ENCODE assay signal across 18 cellular contexts in the genomic region with DNA sequence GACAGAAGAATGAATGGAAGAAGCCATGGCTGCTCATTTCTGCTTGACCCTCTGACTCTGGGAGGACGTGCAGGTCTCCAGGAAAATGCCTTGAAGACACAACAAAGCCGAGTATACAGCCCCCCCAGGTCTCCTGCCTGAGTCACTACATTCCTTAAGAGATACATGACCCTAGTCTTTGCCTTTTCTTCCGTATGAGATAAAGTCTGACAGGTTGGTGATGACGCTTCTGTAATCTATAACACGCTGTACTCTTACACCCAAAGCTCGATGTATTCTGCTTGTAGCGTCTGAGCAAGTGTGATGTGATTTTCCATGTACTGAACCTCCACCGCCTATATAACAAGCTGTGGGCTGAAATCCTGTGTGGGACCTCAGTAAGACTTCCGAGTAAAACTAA.
A peak's percentile ranks its signal among the peaks of the same experiment; 100 is the strongest.
DNase-seq lines count a peak whose midpoint lies in the region; ATAC-seq, FAIRE-seq and TF ChIP-seq lines count a peak whose summit lies in the region.
"Had no signal": no experiment of that assay in that cellular context is flagged by ENCODE, and none has a peak within 500 bp of the region (broad histone marks: within the 10 kb centered on the region; RNA-seq: fewer than 3 reads in every experiment).

No MANE protein-coding gene starts in this region.

- H2BK120ac ChIP-seq in H9 (ENCODE audit: low read depth, low read length, poor library complexity, severe bottlenecking) = no peak overlapping the region

- H4K5ac ChIP-seq in H9 (ENCODE audit: insufficient read length, low read depth, low read length) = no peak overlapping the region

- H3K4me1 ChIP-seq in DOHH2 (ENCODE audit: control insufficient read depth, low read length) (peaks cover 33% of the 10 kb centered on the region), H9 (ENCODE audit: insufficient read depth, low read length) (no peaks in the 10 kb centered on the region; the same call in 1 of the 2 replicates)

- H3K27me3 Mint-ChIP-seq in nephron progenitor cell (ENCODE audit: low read depth, poor library complexity) (peaks cover 6% of the 10 kb centered on the region), H9 (ENCODE audit: low read depth) (no peaks in the 10 kb centered on the region)
- H3K27me3 Mint-ChIP-seq: activated naive CD8-positive, alpha-beta T cell treated with anti-CD3 and anti-CD28 coated beads, Interleukin-2, amount 50 U/mL, for 24 hours; activated T-helper 17 cell treated with anti-CD3 and anti-CD28 coated beads, Interleukin-2, amount 50 U/mL, for 72 hours had no signal

- H3K23ac ChIP-seq in H9 (ENCODE audit: insufficient read length, low read depth, low read length) = no peak overlapping the region

- H2AFZ ChIP-seq in H9 (ENCODE audit: low read length) = no peak overlapping the region

- no peak overlapping the region for H3K9ac ChIP-seq in H9 (ENCODE audit: extremely low read depth, insufficient read length, low read length)
- H3K9ac ChIP-seq: KMS-11 had no signal

- FAIRE-seq in RCC 7860 (lab: Jason Lieb, UNC) = peak; percentile 42
- FAIRE-seq: colon, H54 had no signal

- no peak overlapping the region for H3K4ac ChIP-seq in H9 (ENCODE audit: low read depth, low read length)

- no peak overlapping the region for H4K8ac ChIP-seq in H9 (replicated peaks; ENCODE audit: insufficient read length, low read depth, low read length)

- DNase-seq in RCC 7860 (ENCODE audit: low spot score) (peak; percentile 83), caudate nucleus (lab: John Stamatoyannopoulos, UW) (peak in 2 of 61 donors; percentile 30 to 70), nephron progenitor cell (no peak), GM03348 (ENCODE audit: low spot score) (no peak), H9 (no peak)
- no peak for DNase-seq in activated naive CD4-positive, alpha-beta T cell (lab: John Stamatoyannopoulos, UW)
- DNase-seq: activated naive CD8-positive, alpha-beta T cell treated with anti-CD3 and anti-CD28 coated beads, Interleukin-2, amount 50 U/mL, for 24 hours; foreskin fibroblast; stimulated activated CD4-positive, alpha-beta T cell treated with anti-CD3 and anti-CD28 coated beads, Interleukin-4, amount 100 ng/mL, for 4 hours; stimulated activated CD8-positive, alpha-beta memory T cell treated with anti-CD3 and anti-CD28 coated beads, Interleukin-4, amount 100 ng/mL, for 48 hours; substantia nigra had no signal

- H2BK15ac ChIP-seq in H9 (ENCODE audit: low read depth, low read length) = no peak overlapping the region

- no peaks in the 10 kb centered on the region for H3F3A ChIP-seq in DOHH2 (ENCODE audit: control insufficient read depth, insufficient read depth)

- H3K4me3 ChIP-seq in DOHH2 (ENCODE audit: low read length) = peak overlapping the region; percentile 57; the same call in 1 of the 2 replicates
- H3K4me3 ChIP-seq: smooth muscle cell had no signal

- H3K18ac ChIP-seq in H9 (ENCODE audit: insufficient read length, low read depth, low read length) = no peak overlapping the region

- H3K14ac ChIP-seq in H9 (ENCODE audit: insufficient read depth, low read length) = no peak overlapping the region

- H3K27ac Mint-ChIP-seq in nephron progenitor cell = peak overlapping the region; percentile 78
- peak overlapping the region in 1 of 3 experiments; percentile 78; a peak in 2 of 7 replicates for H3K27ac Mint-ChIP-seq in H9
- H3K27ac Mint-ChIP-seq: activated naive CD8-positive, alpha-beta T cell treated with anti-CD3 and anti-CD28 coated beads, Interleukin-2, amount 50 U/mL, for 24 hours; activated T-helper 17 cell treated with anti-CD3 and anti-CD28 coated beads, Interleukin-2, amount 50 U/mL, for 72 hours had no signal

- H3K4me1 Mint-ChIP-seq in nephron progenitor cell = peaks cover 54% of the 10 kb centered on the region
- H3K4me1 Mint-ChIP-seq in H9 = peaks cover 15 to 17% of the 10 kb centered on the region in 2 experiments
- H3K4me1 Mint-ChIP-seq: activated naive CD8-positive, alpha-beta T cell treated with anti-CD3 and anti-CD28 coated beads, Interleukin-2, amount 50 U/mL, for 24 hours; activated T-helper 17 cell treated with anti-CD3 and anti-CD28 coated beads, Interleukin-2, amount 50 U/mL, for 72 hours had no signal

- H3K9me3 Mint-ChIP-seq in nephron progenitor cell (no peaks in the 10 kb centered on the region), H9 (no peaks in the 10 kb centered on the region)
- H3K9me3 Mint-ChIP-seq: activated naive CD8-positive, alpha-beta T cell treated with anti-CD3 and anti-CD28 coated beads, Interleukin-2, amount 50 U/mL, for 24 hours; activated T-helper 17 cell treated with anti-CD3 and anti-CD28 coated beads, Interleukin-2, amount 50 U/mL, for 72 hours had no signal

- no peak overlapping the region for H2BK20ac ChIP-seq in H9 (ENCODE audit: low read depth, low read length, poor library complexity, severe bottlenecking)

- H3K56ac ChIP-seq in H9 (ENCODE audit: insufficient read length, low read depth, low read length) = no peak overlapping the region

- H3K79me2 ChIP-seq in DOHH2 (ENCODE audit: control insufficient read depth, low read length) = no peaks in the 10 kb centered on the region
- H3K79me2 ChIP-seq in H9 (ENCODE audit: insufficient read depth, low read length) = no peaks in the 10 kb centered on the region

- no peak overlapping the region for H2BK12ac ChIP-seq in H9 (ENCODE audit: insufficient read length, low read depth, low read length)

- ATAC-seq in HG03095 (IDR thresholded peaks at IDR 0.05; ENCODE audit: unreplicated experiment) = no peak
- ATAC-seq: activated naive CD8-positive, alpha-beta T cell treated with anti-CD3 and anti-CD28 coated beads, Interleukin-2, amount 50 U/mL, for 24 hours; activated T-helper 17 cell treated with anti-CD3 and anti-CD28 coated beads, Interleukin-2, amount 50 U/mL, for 72 hours had no signal

- H2AK5ac ChIP-seq in H9 (ENCODE audit: insufficient read length, low read length) = no peak overlapping the region

- H3K9me3 ChIP-seq in DOHH2 (ENCODE audit: control insufficient read depth, insufficient read depth, low read length) (no peaks in the 10 kb centered on the region), H9 (ENCODE audit: control insufficient read depth, low read depth, low read length) (no peaks in the 10 kb centered on the region)

- H2BK5ac ChIP-seq in H9 (ENCODE audit: insufficient read length, low read length) = no peak overlapping the region

- no peaks in the 10 kb centered on the region for H3K9me2 ChIP-seq in DOHH2 (replicated peaks; ENCODE audit: control insufficient read depth, low read length)

- H3K4me3 Mint-ChIP-seq in nephron progenitor cell (no peak overlapping the region), H9 (no peak overlapping the region)
- H3K4me3 Mint-ChIP-seq: activated naive CD8-positive, alpha-beta T cell treated with anti-CD3 and anti-CD28 coated beads, Interleukin-2, amount 50 U/mL, for 24 hours; activated T-helper 17 cell treated with anti-CD3 and anti-CD28 coated beads, Interleukin-2, amount 50 U/mL, for 72 hours had no signal

- no peaks in the 10 kb centered on the region for H3K27me3 ChIP-seq in DOHH2 (ENCODE audit: control insufficient read depth, low read length)
- no peaks in the 10 kb centered on the region for H3K27me3 ChIP-seq in H9 (ENCODE audit: insufficient read depth, low read length)

- TF ChIP-seq CTCF in DOHH2 (IDR thresholded peaks at IDR 0.05; ENCODE audit: low read depth, low read length, poor library complexity, severe bottlenecking) = no peak
- TF ChIP-seq CTCF in nephron progenitor cell (IDR thresholded peaks at IDR 0.05) = no peak
- TF ChIP-seq CTCF in H9 (conservative IDR thresholded peaks at IDR 0.05) = no peak

- no peak overlapping the region; the same call in 1 of the 2 replicates for H3K27ac ChIP-seq in DOHH2 (ENCODE audit: low read depth, low read length)
- peak overlapping the region; percentile 32 for H3K27ac ChIP-seq in caudate nucleus (ENCODE audit: low read depth, low read length)
- no peak overlapping the region for H3K27ac ChIP-seq in H9 (ENCODE audit: insufficient read length, low read depth, low read length)
- H3K27ac ChIP-seq: KMS-11 had no signal

- no peaks in the 10 kb centered on the region for H3K79me1 ChIP-seq in H9 (ENCODE audit: insufficient read depth, low read depth, low read length, poor library complexity, severe bottlenecking)

- no CpG with 5 or more reads among the region's 9 CpGs for WGBS in H9 (ENCODE audit: extremely low coverage, insufficient read length, low lambda C conversion rate)

- H3T11ph ChIP-seq in H9 (ENCODE audit: low read length) = no peak overlapping the region

- H4K91ac ChIP-seq in H9 (ENCODE audit: insufficient read length, low read depth, low read length) = no peak overlapping the region

- H3K4me2 ChIP-seq in DOHH2 (ENCODE audit: low read length) = peak overlapping the region; percentile 95
- no peak overlapping the region for H3K4me2 ChIP-seq in H9 (ENCODE audit: insufficient read depth, insufficient read length, low read length)
- H3K4me2 ChIP-seq: KMS-11, smooth muscle cell had no signal

- H4K20me1 ChIP-seq in DOHH2 (ENCODE audit: control insufficient read depth, insufficient read depth, low read depth, low read length) = no peaks in the 10 kb centered on the region
- no peaks in the 10 kb centered on the region for H4K20me1 ChIP-seq in H9 (ENCODE audit: control insufficient read depth, insufficient read depth, insufficient read length)

- no peaks in the 10 kb centered on the region for H3K36me3 ChIP-seq in DOHH2 (ENCODE audit: control insufficient read depth, low read length)

- H3K23me2 ChIP-seq in H9 (ENCODE audit: insufficient read length, low read depth, low read length, poor library complexity, severe bottlenecking) = no peaks in the 10 kb centered on the region

- H3K36me3 Mint-ChIP-seq in nephron progenitor cell (ENCODE audit: low read depth) (peaks cover 72% of the 10 kb centered on the region), H9 (ENCODE audit: insufficient read depth in 1 of 3, low read depth in 3 of 3) (peaks cover 3 to 14% (median 5%) of the 10 kb centered on the region in 3 experiments; a peak in 6 of 7 replicates)
